Comparison of ENCODE assay signal across 8 cellular contexts in genomic region chr16:84699147-84699711, GRCh38. TPM values are rescaled to one million over a fixed set of nuclear protein-coding genes. Genes with fewer than 3 reads are reported as not detected.
A peak's percentile ranks its signal among the peaks of the same experiment; 100 is the strongest.
DNase-seq lines count a peak whose midpoint lies in the region; ATAC-seq and TF ChIP-seq lines count a peak whose summit lies in the region.

No MANE protein-coding gene starts in this region.

- peak overlapping the region; percentile 72 for H3K27ac ChIP-seq in HUES64 (ENCODE audit: low read depth, low read length)
- H3K27ac ChIP-seq in ascending aorta = peak overlapping the region in 1 of 2 donors; percentile 88
- H3K27ac ChIP-seq in layer of hippocampus (ENCODE audit: low read depth, low read length) = peak overlapping the region; percentile 43
- no peak overlapping the region for H3K27ac ChIP-seq in stomach smooth muscle (ENCODE audit: low read length)

- intact Hi-C loops in ascending aorta (cut with DNase I) = no loop called here

- H3K36me3 ChIP-seq in GM06990 (ENCODE audit: control insufficient read depth, insufficient read depth, low read length) = no peaks in the 10 kb centered on the region
- no peaks in the 10 kb centered on the region for H3K36me3 ChIP-seq in HUES64 (ENCODE audit: insufficient read depth, low read length)
- H3K36me3 ChIP-seq in ascending aorta = no peaks in the 10 kb centered on the region
- no peaks in the 10 kb centered on the region for H3K36me3 ChIP-seq in stomach smooth muscle (ENCODE audit: control insufficient read depth in 2 of 2, insufficient read depth in 2 of 2, low read length in 2 of 2)

- DNase-seq in GM06990 (ENCODE audit: extremely low read depth, insufficient read length) (no peak), ascending aorta (ENCODE audit: low spot score in 2 of 2) (no peak)

- peak overlapping the region; percentile 83 for H3K4me3 ChIP-seq in GM06990 (replicated peaks; ENCODE audit: low read depth, low read length)
- peak overlapping the region; percentile 89 for H3K4me3 ChIP-seq in HUES64 (ENCODE audit: low read length)
- H3K4me3 ChIP-seq in ascending aorta = peak overlapping the region; percentile 99
- H3K4me3 ChIP-seq in stomach smooth muscle (ENCODE audit: low read length in 2 of 2) = peak overlapping the region; percentile 73 to 86

- no peaks in the 10 kb centered on the region for H3K27me3 ChIP-seq in GM06990 (replicated peaks; ENCODE audit: control insufficient read depth, insufficient read depth, low read length)
- H3K27me3 ChIP-seq in HUES64 (ENCODE audit: insufficient read depth, low read length) = no peaks in the 10 kb centered on the region
- no peaks in the 10 kb centered on the region for H3K27me3 ChIP-seq in ascending aorta
- no peaks in the 10 kb centered on the region for H3K27me3 ChIP-seq in layer of hippocampus (ENCODE audit: control insufficient read depth, insufficient read depth, low read length)
- H3K27me3 ChIP-seq in stomach smooth muscle (ENCODE audit: control insufficient read depth in 1 of 2, insufficient read depth in 2 of 2, low read length in 2 of 2) = no peaks in the 10 kb centered on the region

- peak overlapping the region; percentile 75 for H3K9ac ChIP-seq in HUES64 (ENCODE audit: low read depth, low read length)
- H3K9ac ChIP-seq in stomach smooth muscle (ENCODE audit: low read length in 2 of 2) = peak overlapping the region; percentile 13 to 62

- no peak for ATAC-seq in GM21528 (IDR thresholded peaks at IDR 0.05; ENCODE audit: low FRiP score, unreplicated experiment)
- no peak for ATAC-seq in GM21367 (IDR thresholded peaks at IDR 0.05; ENCODE audit: unreplicated experiment)
- no peak for ATAC-seq in GM18519 (IDR thresholded peaks at IDR 0.05; ENCODE audit: low FRiP score, unreplicated experiment)

- no peaks in the 10 kb centered on the region for H3K9me3 ChIP-seq in HUES64 (ENCODE audit: insufficient read depth, low read depth, low read length)
- no peaks in the 10 kb centered on the region for H3K9me3 ChIP-seq in ascending aorta
- H3K9me3 ChIP-seq in stomach smooth muscle (ENCODE audit: control insufficient read depth in 2 of 2, low read length in 2 of 2) = no peaks in the 10 kb centered on the region

- no peak for TF ChIP-seq CTCF in GM06990 (IDR thresholded peaks at IDR 0.05; ENCODE audit: insufficient read depth, low read length, poor library complexity, severe bottlenecking)
- no peak for TF ChIP-seq CTCF in ascending aorta (IDR thresholded peaks at IDR 0.05)

- H3K4me1 ChIP-seq in HUES64 (ENCODE audit: insufficient read depth, low read length) (peaks cover 22% of the 10 kb centered on the region), ascending aorta (peaks cover 0 to 12% of the 10 kb centered on the region in 2 donors), stomach smooth muscle (ENCODE audit: control insufficient read depth, insufficient read depth, low read length) (peaks cover 10% of the 10 kb centered on the region)

- 24% methylated on average over 29 of the region's 29 CpGs for whole genome bisulfite sequencing in HUES64

RNA-seq across cellular contexts. Expression of gene USP10, which starts 0.6 kb away (rescaled TPM):
- 101 TPM for polyA plus RNA-seq in HUES64 (2013, experiment 1 of 2)
- 109 TPM for polyA plus RNA-seq in HUES64 (2013, experiment 2 of 2)
- total RNA-seq in ascending aorta = 27.8 TPM

RNA-seq across cellular contexts. Expression of gene KLHL36, which starts 50.9 kb away (rescaled TPM):
- polyA plus RNA-seq in HUES64 (2013, experiment 1 of 2) = 12.1 TPM
- 15.3 TPM for polyA plus RNA-seq in HUES64 (2013, experiment 2 of 2)
- 65.1 TPM for total RNA-seq in ascending aorta
